In the genomic region with DNA sequence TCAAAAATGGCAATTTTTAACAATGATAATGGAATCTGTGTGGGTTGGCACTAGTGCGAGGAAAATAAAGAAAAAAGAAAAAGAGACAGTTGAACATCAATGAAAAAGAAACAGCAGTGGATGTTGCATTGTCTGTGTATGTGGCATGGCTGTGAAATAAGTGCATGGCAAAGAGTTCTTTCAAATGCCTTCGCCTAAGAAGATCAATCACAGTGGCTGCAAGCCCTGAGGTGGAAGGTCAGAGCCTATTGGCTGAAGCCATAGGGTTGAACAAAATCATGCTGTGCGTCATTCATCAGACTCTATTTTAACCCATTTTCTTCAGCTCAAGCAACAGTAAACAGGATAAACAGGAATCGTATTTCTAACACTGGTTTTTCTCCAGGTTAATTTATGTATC, we compare ENCODE assay signal across 1 cellular context.
TF ChIP-seq lines count a peak whose summit lies in the region.

No MANE protein-coding gene starts in this region.

TF ChIP-seq in H1, 55 proteins besides CTCF, POLR2A, EP300 and RAD21 (continued from another document):
- TF ChIP-seq TBP (IDR thresholded peaks at IDR 0.05; ENCODE audit: low read depth, low read length) = no peak
TF ChIP-seq in H1: peak in this region for 0.
